Comparison of ENCODE assay signal across 24 cellular contexts in the genomic region with DNA sequence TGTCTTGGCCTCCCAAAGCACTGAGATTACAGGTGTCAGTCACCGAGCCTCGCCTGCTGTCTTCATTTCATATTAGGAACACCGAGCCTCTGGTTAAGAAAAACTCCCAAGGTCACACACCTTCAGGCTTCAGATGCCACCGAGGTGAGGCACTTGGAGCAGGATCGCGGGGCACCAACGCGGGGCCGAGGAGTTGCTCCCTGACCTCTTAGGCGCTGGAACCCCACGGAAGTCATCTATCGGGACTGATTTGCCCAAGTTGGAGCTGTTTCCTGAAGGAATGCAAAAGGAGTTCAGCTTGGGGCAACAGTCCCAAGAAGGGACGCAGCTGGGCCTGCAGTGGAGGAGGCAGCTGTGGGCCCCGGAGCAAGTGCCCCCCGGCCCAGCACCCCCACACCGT.
"Had no signal": no experiment of that assay in that cellular context is flagged by ENCODE, and none has a peak within 500 bp of the region (broad histone marks: within the 10 kb centered on the region; RNA-seq: fewer than 3 reads in every experiment).

No MANE protein-coding gene starts in this region.

- H3K9me3 ChIP-seq: colonic mucosa, gastrocnemius medialis, lower lobe of right lung, prostate gland, right atrium auricular region, sigmoid colon, stomach, thyroid gland, upper lobe of left lung had no signal

- H3K36me3 Mint-ChIP-seq: neural progenitor cell; stimulated activated effector memory CD8-positive, alpha-beta T cell treated with anti-CD3 and anti-CD28 coated beads, Interleukin-12 subunit alpha, Interleukin-12 subunit beta, amount 100 ng/mL, for 72 hours had no signal

- H3K4me3 ChIP-seq: colonic mucosa, gastrocnemius medialis, lower lobe of right lung, neural progenitor cell, prostate gland, right atrium auricular region, sigmoid colon, stomach, thyroid gland, upper lobe of left lung had no signal

- H3K9ac ChIP-seq: neural progenitor cell had no signal

- ATAC-seq: esophagus mucosa; gastrocnemius medialis; left ventricle myocardium superior; lower lobe of right lung; stimulated activated effector memory CD8-positive, alpha-beta T cell treated with anti-CD3 and anti-CD28 coated beads, Interleukin-12 subunit alpha, Interleukin-12 subunit beta, amount 100 ng/mL, for 72 hours had no signal

- H3K4me2 ChIP-seq: neural progenitor cell had no signal

- H3K4me1 Mint-ChIP-seq: nephron; neural progenitor cell; stimulated activated effector memory CD8-positive, alpha-beta T cell treated with anti-CD3 and anti-CD28 coated beads, Interleukin-12 subunit alpha, Interleukin-12 subunit beta, amount 100 ng/mL, for 72 hours had no signal

- DNase-seq: colonic mucosa; effector CD8-positive, alpha-beta T cell; endodermal cell; foreskin fibroblast; gastrocnemius medialis; head of caudate nucleus; left ventricle myocardium superior; lower lobe of right lung; nucleus accumbens; sigmoid colon; stimulated activated CD4-positive, alpha-beta T cell treated with anti-CD3 and anti-CD28 coated beads, Interleukin-2, amount 100 ng/mL, for 24 hours; stimulated activated CD4-positive, alpha-beta T cell treated with anti-CD3 and anti-CD28 coated beads, Interleukin-4, amount 100 ng/mL, for 24 hours; stimulated activated naive CD4-positive, alpha-beta T cell treated with Interleukin-2 at 50 U/mL for 16 hours; stomach; thyroid gland had no signal

- H3K27ac ChIP-seq: colonic mucosa, epithelial cell of prostate, gastrocnemius medialis, lower lobe of right lung, neural progenitor cell, prostate gland, right atrium auricular region, sigmoid colon, stomach, thyroid gland, upper lobe of left lung had no signal

- H3K27me3 ChIP-seq: colonic mucosa, gastrocnemius medialis, neural progenitor cell, right atrium auricular region, sigmoid colon, thyroid gland, upper lobe of left lung had no signal

- H3K9me3 Mint-ChIP-seq: dendritic cell treated with granulocyte-macrophage colony-stimulating factor and Interleukin-4, amounts not matched to agents 40 ng/mL and 50 ng/mL, for 4 days; stimulated activated effector memory CD8-positive, alpha-beta T cell treated with anti-CD3 and anti-CD28 coated beads, Interleukin-12 subunit alpha, Interleukin-12 subunit beta, amount 100 ng/mL, for 72 hours had no signal

- H3K4me3 Mint-ChIP-seq: dendritic cell treated with granulocyte-macrophage colony-stimulating factor and Interleukin-4, amounts not matched to agents 40 ng/mL and 50 ng/mL, for 4 days; endodermal cell; nephron; neural progenitor cell; stimulated activated effector memory CD8-positive, alpha-beta T cell treated with anti-CD3 and anti-CD28 coated beads, Interleukin-12 subunit alpha, Interleukin-12 subunit beta, amount 100 ng/mL, for 72 hours had no signal

- H3K27ac Mint-ChIP-seq: dendritic cell treated with granulocyte-macrophage colony-stimulating factor and Interleukin-4, amounts not matched to agents 40 ng/mL and 50 ng/mL, for 4 days; nephron; neural progenitor cell; stimulated activated effector memory CD8-positive, alpha-beta T cell treated with anti-CD3 and anti-CD28 coated beads, Interleukin-12 subunit alpha, Interleukin-12 subunit beta, amount 100 ng/mL, for 72 hours had no signal

- H2AFZ ChIP-seq: neural progenitor cell had no signal

- H3K4me1 ChIP-seq: colonic mucosa, gastrocnemius medialis, lower lobe of right lung, neural progenitor cell, prostate gland, right atrium auricular region, sigmoid colon, stomach, thyroid gland, upper lobe of left lung had no signal

- H3K36me3 ChIP-seq: colonic mucosa, gastrocnemius medialis, lower lobe of right lung, neural progenitor cell, prostate gland, right atrium auricular region, sigmoid colon, stomach, thyroid gland, upper lobe of left lung had no signal
